In the genomic region with DNA sequence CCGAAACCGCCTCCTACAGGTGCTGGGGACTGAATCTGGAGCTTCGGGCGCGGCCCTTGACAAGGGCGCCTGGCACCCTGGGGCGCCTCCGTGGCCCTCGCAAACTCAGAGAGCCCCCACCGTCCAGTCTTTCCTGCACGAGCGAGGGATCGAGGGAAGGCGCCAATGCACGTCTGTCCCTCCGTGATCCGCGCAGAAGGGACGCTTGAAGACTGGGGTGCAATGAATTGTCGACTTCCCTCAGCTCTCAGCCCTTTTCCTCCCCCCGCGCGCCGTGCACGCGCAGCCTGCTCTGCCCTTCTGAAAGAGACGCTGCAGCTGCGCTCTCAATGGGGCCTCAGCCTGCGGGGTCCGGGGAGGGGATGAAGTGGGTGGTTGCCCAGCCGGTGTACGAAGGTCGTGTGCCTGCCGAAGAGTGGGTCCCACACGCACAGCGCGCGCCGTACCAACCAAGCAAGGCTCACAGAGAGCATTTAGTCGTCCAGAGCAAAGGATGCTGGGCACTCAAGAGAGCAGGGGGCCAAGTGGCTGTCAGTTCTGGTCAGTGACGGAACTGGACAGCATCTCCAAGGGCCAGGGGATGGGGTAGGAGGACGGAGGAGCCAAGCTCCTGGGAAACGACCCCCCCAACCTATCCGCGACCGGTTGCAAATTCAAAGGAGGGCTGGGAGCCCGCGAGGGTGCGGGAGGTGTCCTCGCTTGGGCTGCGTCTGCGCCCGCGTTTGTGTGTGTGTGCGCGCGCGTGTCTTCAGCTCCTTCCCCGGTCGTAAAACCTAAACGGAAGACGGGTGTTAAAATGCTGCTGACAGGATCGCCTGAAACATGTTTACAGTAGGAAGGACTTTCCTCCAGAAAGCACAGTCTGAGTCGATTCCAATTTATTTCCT, we compare ENCODE assay signal across 8 cellular contexts. TPM values are rescaled to one million over a fixed set of nuclear protein-coding genes. Genes with fewer than 3 reads are reported as not detected.
DNase-seq lines count a peak whose midpoint lies in the region; ATAC-seq and TF ChIP-seq lines count a peak whose summit lies in the region.

No MANE protein-coding gene starts in this region.

- H3K9me3 Mint-ChIP-seq in chondrocyte (ENCODE audit: low read depth): peaks cover 6% of the 10 kb centered on the region

- peak overlapping the region; percentile 96 for H3K27ac Mint-ChIP-seq in chondrocyte (ENCODE audit: unreplicated experiment)

- H3K27ac ChIP-seq in 22Rv1: peak overlapping the region; percentile 97

- DNase-seq in GM13976 (ENCODE audit: low spot score): peak; percentile 61
- peak; percentile 86 for DNase-seq in NCI-H1092 treated with DMSO at 0.1 percent for 48 hours (lab: John Stamatoyannopoulos, UW)
- DNase-seq in T1000 (lab: John Stamatoyannopoulos, UW): peak; percentile 76
- DNase-seq in chondrocyte (ENCODE audit: low spot score): no peak
- DNase-seq in left colon: peak; percentile 60 to 78
- DNase-seq in stimulated activated CD4-positive, alpha-beta T cell treated with anti-CD3 and anti-CD28 coated beads, Interleukin-4, amount 100 ng/mL, for 1 hour: peak; percentile 24

- H3K36me3 Mint-ChIP-seq in chondrocyte (ENCODE audit: low read depth): peaks cover 4% of the 10 kb centered on the region

- peak overlapping the region; percentile 98 for H3K4me3 Mint-ChIP-seq in chondrocyte (ENCODE audit: unreplicated experiment)

- intact Hi-C loops in left colon (cut with DNase I, micrococcal nuclease): loop anchor here in 1 of 2 donors (5.0 kb wide), 1 partner anchor 1026 kb away; no protein-coding TSS in a partner anchor

- ATAC-seq in HG02623 (IDR thresholded peaks at IDR 0.05; ENCODE audit: unreplicated experiment) (peak; percentile 35), left colon (peak; percentile 58)

- TF ChIP-seq CTCF in 22Rv1 (IDR thresholded peaks at IDR 0.05) (no peak; the same call in 1 of the 2 replicates), GM13976 (IDR thresholded peaks at IDR 0.05; ENCODE audit: borderline replicate concordance, control extremely low read depth, extremely low read depth, insufficient read depth, missing control alignments) (no peak), chondrocyte (IDR thresholded peaks at IDR 0.05) (no peak)

- H3K4me1 Mint-ChIP-seq in chondrocyte (ENCODE audit: low read depth): peaks cover 24% of the 10 kb centered on the region

- no peaks in the 10 kb centered on the region for H3K27me3 Mint-ChIP-seq in chondrocyte (ENCODE audit: low read depth)

- in situ Hi-C loops in GM13976 (cut with MboI; ENCODE audit: low sequenced_read_pairs, unreplicated experiment): loop anchor here (10.0 to 25.0 kb wide), 3 partner anchors 651 to 1023 kb away; no protein-coding TSS in a partner anchor

RNA-seq across cellular contexts. Expression of gene SOX4, which starts 5.4 kb away (rescaled TPM):
- 46.4 to 61.7 TPM (median 60.8 TPM) in 3 replicates for total RNA-seq in chondrocyte
- total RNA-seq in left colon: 10 to 100 TPM; 28.9 to 44.6 TPM
